ENCODE assay signal across 1 cellular context in the genomic region with DNA sequence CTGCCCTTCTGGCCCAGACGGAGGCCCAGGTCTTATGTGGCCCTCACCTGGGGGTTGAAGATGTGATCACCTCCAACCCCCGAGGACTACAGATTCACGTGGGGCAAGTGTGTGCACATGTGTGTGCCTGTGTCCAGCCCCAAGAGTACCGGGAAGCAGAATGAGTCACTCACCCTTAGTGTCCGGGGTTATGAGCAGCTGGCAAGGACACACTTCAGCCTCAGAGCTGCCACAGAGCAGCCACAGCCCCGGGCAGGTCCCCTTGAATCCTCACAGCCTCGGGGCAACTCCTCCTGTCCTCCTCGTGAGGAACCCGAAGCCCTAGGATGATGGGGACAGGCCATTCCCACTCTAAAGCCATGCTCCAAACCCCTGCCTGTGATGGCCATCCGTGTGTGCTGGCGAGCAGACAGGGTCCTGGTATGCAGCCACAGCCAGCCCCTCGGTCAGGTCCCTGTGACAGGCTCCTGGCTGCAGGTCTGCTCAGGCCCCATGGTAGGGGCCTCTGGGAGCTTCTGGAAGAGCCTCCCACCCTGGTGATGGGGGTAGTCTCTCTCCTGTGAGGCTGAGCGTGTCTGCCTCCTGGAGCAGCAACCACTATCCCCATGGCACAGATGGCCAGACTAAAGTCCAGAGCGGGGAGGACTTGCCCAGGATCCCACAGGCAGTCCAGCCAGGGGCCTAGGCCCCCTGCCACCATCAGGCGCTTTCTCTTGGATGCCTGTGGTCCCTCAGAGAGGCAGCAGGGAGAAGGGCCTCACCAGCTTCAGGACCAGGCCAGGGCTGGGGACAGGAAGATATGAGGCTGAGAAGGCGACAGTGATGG.
TF ChIP-seq lines count a peak whose summit lies in the region.

No MANE protein-coding gene starts in this region.

TF ChIP-seq in HepG2, 621 proteins besides CTCF, POLR2A, EP300 and RAD21 (continues in another document):
- no peak for TF ChIP-seq PTBP1 (IDR thresholded peaks at IDR 0.05; ENCODE audit: low read depth, low read length, poor library complexity, severe bottlenecking)
- TF ChIP-seq ARID5B (CRISPR knock-in tag; IDR thresholded peaks at IDR 0.05), result peak; percentile 7; the same call in 1 of the 2 replicates
- TF ChIP-seq, protein P1, sequence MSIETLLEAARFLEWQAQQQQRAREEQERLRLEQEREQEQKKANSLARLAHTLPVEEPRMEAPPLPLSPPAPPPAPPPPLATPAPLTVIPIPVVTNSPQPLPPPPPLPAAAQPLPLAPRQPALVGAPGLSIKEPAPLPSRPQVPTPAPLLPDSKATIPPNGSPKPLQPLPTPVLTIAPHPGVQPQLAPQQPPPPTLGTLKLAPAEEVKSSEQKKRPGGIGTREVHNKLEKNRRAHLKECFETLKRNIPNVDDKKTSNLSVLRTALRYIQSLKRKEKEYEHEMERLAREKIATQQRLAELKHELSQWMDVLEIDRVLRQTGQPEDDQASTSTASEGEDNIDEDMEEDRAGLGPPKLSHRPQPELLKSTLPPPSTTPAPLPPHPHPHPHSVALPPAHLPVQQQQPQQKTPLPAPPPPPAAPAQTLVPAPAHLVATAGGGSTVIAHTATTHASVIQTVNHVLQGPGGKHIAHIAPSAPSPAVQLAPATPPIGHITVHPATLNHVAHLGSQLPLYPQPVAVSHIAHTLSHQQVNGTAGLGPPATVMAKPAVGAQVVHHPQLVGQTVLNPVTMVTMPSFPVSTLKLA (IDR thresholded peaks at IDR 0.05), result peak; percentile 87
- no peak for TF ChIP-seq ZBTB3 (CRISPR knock-in tag; IDR thresholded peaks at IDR 0.05; ENCODE audit: borderline replicate concordance, low read depth)
- TF ChIP-seq ZNF556 (CRISPR knock-in tag; IDR thresholded peaks at IDR 0.05; ENCODE audit: borderline replicate concordance), result 0 out of 2 replicates have a peak, but pooled peaks have one; percentile 38
- TF ChIP-seq ZBTB38 (CRISPR knock-in tag; IDR thresholded peaks at IDR 0.05), result peak; percentile 22; the same call in 1 of the 2 replicates
- TF ChIP-seq, protein P2, sequence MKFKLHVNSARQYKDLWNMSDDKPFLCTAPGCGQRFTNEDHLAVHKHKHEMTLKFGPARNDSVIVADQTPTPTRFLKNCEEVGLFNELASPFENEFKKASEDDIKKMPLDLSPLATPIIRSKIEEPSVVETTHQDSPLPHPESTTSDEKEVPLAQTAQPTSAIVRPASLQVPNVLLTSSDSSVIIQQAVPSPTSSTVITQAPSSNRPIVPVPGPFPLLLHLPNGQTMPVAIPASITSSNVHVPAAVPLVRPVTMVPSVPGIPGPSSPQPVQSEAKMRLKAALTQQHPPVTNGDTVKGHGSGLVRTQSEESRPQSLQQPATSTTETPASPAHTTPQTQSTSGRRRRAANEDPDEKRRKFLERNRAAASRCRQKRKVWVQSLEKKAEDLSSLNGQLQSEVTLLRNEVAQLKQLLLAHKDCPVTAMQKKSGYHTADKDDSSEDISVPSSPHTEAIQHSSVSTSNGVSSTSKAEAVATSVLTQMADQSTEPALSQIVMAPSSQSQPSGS (CRISPR knock-in tag; IDR thresholded peaks at IDR 0.05), result no peak
- TF ChIP-seq PLRG1 (conservative IDR thresholded peaks at IDR 0.05), result no peak
- TF ChIP-seq, protein P3, sequence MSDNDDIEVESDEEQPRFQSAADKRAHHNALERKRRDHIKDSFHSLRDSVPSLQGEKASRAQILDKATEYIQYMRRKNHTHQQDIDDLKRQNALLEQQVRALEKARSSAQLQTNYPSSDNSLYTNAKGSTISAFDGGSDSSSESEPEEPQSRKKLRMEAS (IDR thresholded peaks at IDR 0.05), result peak; percentile 37; the same call in 1 of the 2 replicates
- 0 out of 2 replicates have a peak, but pooled peaks have one; percentile 17 for TF ChIP-seq MED1 (CRISPR knock-in tag; IDR thresholded peaks at IDR 0.05)
- no peak for TF ChIP-seq NCOA1 (CRISPR knock-in tag; IDR thresholded peaks at IDR 0.05)
- TF ChIP-seq ZNF746 (CRISPR knock-in tag; IDR thresholded peaks at IDR 0.05), result no peak
- no peak for TF ChIP-seq SATB2 (CRISPR knock-in tag; IDR thresholded peaks at IDR 0.05)
- TF ChIP-seq ZNF234 (CRISPR knock-in tag; conservative IDR thresholded peaks at IDR 0.05), result no peak
- TF ChIP-seq, protein P4, sequence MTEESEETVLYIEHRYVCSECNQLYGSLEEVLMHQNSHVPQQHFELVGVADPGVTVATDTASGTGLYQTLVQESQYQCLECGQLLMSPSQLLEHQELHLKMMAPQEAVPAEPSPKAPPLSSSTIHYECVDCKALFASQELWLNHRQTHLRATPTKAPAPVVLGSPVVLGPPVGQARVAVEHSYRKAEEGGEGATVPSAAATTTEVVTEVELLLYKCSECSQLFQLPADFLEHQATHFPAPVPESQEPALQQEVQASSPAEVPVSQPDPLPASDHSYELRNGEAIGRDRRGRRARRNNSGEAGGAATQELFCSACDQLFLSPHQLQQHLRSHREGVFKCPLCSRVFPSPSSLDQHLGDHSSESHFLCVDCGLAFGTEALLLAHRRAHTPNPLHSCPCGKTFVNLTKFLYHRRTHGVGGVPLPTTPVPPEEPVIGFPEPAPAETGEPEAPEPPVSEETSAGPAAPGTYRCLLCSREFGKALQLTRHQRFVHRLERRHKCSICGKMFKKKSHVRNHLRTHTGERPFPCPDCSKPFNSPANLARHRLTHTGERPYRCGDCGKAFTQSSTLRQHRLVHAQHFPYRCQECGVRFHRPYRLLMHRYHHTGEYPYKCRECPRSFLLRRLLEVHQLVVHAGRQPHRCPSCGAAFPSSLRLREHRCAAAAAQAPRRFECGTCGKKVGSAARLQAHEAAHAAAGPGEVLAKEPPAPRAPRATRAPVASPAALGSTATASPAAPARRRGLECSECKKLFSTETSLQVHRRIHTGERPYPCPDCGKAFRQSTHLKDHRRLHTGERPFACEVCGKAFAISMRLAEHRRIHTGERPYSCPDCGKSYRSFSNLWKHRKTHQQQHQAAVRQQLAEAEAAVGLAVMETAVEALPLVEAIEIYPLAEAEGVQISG (CRISPR knock-in tag; IDR thresholded peaks at IDR 0.05), result no peak; the same call in 1 of the 2 replicates
- TF ChIP-seq, protein P5, sequence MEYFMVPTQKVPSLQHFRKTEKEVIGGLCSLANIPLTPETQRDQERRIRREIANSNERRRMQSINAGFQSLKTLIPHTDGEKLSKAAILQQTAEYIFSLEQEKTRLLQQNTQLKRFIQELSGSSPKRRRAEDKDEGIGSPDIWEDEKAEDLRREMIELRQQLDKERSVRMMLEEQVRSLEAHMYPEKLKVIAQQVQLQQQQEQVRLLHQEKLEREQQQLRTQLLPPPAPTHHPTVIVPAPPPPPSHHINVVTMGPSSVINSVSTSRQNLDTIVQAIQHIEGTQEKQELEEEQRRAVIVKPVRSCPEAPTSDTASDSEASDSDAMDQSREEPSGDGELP (IDR thresholded peaks at IDR 0.05; ENCODE audit: borderline replicate concordance, low read depth), result peak; percentile 27; the same call in 1 of the 2 replicates
- peak; percentile 7; the same call in 1 of the 2 replicates for TF ChIP-seq GATAD2A (CRISPR knock-in tag; IDR thresholded peaks at IDR 0.05)
- TF ChIP-seq ARNTL (CRISPR knock-in tag; IDR thresholded peaks at IDR 0.05), result peak; percentile 37; the same call in 1 of the 2 replicates
- no peak for TF ChIP-seq ETV5 (CRISPR knock-in tag; IDR thresholded peaks at IDR 0.05; ENCODE audit: borderline replicate concordance)
- no peak for TF ChIP-seq ZNF564 (CRISPR knock-in tag; IDR thresholded peaks at IDR 0.05)
- no peak for TF ChIP-seq NKX3-1 (CRISPR knock-in tag; IDR thresholded peaks at IDR 0.05)
- TF ChIP-seq TSC22D2 (CRISPR knock-in tag; IDR thresholded peaks at IDR 0.05; ENCODE audit: borderline replicate concordance), result no peak
- TF ChIP-seq ZNF7 (CRISPR knock-in tag; IDR thresholded peaks at IDR 0.05), result 0 out of 2 replicates have a peak, but pooled peaks have one; percentile 49
- TF ChIP-seq DMAP1 (CRISPR knock-in tag; IDR thresholded peaks at IDR 0.05), result 0 out of 2 replicates have a peak, but pooled peaks have one; percentile 23
- peak; percentile 59 for TF ChIP-seq ZNF263 (CRISPR knock-in tag; IDR thresholded peaks at IDR 0.05)
- TF ChIP-seq ZNF576 (CRISPR knock-in tag; IDR thresholded peaks at IDR 0.05), result no peak
- TF ChIP-seq, protein P6, sequence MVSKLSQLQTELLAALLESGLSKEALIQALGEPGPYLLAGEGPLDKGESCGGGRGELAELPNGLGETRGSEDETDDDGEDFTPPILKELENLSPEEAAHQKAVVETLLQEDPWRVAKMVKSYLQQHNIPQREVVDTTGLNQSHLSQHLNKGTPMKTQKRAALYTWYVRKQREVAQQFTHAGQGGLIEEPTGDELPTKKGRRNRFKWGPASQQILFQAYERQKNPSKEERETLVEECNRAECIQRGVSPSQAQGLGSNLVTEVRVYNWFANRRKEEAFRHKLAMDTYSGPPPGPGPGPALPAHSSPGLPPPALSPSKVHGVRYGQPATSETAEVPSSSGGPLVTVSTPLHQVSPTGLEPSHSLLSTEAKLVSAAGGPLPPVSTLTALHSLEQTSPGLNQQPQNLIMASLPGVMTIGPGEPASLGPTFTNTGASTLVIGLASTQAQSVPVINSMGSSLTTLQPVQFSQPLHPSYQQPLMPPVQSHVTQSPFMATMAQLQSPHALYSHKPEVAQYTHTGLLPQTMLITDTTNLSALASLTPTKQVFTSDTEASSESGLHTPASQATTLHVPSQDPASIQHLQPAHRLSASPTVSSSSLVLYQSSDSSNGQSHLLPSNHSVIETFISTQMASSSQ (IDR thresholded peaks at IDR 0.05; ENCODE audit: low read depth), result no peak
- TF ChIP-seq, protein P6 (CRISPR knock-in tag; IDR thresholded peaks at IDR 0.05; ENCODE audit: borderline replicate concordance), result no peak
- TF ChIP-seq RBAK (CRISPR knock-in tag; IDR thresholded peaks at IDR 0.05), result no peak
- TF ChIP-seq ZFP36 (IDR thresholded peaks at IDR 0.05; ENCODE audit: borderline replicate concordance, low read depth, low read length, partially characterized antibody), result no peak
- TF ChIP-seq, protein P7, sequence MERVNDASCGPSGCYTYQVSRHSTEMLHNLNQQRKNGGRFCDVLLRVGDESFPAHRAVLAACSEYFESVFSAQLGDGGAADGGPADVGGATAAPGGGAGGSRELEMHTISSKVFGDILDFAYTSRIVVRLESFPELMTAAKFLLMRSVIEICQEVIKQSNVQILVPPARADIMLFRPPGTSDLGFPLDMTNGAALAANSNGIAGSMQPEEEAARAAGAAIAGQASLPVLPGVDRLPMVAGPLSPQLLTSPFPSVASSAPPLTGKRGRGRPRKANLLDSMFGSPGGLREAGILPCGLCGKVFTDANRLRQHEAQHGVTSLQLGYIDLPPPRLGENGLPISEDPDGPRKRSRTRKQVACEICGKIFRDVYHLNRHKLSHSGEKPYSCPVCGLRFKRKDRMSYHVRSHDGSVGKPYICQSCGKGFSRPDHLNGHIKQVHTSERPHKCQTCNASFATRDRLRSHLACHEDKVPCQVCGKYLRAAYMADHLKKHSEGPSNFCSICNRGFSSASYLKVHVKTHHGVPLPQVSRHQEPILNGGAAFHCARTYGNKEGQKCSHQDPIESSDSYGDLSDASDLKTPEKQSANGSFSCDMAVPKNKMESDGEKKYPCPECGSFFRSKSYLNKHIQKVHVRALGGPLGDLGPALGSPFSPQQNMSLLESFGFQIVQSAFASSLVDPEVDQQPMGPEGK (CRISPR knock-in tag; IDR thresholded peaks at IDR 0.05), result no peak
- peak; percentile 40; the same call in 1 of the 2 replicates for TF ChIP-seq ZGPAT (CRISPR knock-in tag; IDR thresholded peaks at IDR 0.05)
